Comparison of ENCODE assay signal across 6 cellular contexts in the genomic region with DNA sequence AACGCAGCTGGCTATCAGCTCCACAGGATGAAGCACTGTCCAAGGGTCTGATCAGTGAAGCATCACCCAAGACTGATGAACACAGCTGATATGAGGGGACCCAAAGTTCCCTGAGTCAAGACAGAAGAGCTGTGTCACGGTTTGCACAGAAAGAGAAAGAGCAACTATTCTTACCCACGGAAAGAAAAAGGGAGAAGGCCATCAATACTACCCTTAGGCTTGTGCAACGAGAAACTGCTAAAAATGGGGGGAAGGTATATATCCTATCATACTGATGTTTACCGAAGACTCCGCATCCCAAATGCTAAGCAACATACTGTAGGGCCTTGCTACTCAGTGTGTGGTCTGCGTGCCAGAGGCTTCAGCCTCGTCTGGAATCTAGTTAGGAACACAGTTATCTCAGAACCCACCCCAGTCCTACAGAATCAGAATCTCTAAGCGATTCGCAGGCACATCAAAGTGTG. TPM values are rescaled to one million over a fixed set of nuclear protein-coding genes. Genes with fewer than 3 reads are reported as not detected.
DNase-seq lines count a peak whose midpoint lies in the region; ATAC-seq and TF ChIP-seq lines count a peak whose summit lies in the region.

No MANE protein-coding gene starts in this region.

- no peak overlapping the region for H2BK15ac ChIP-seq in mesendoderm (replicated peaks; ENCODE audit: low read depth)

- peak overlapping the region; percentile 98 for H3K27ac Mint-ChIP-seq in activated naive CD4-positive, alpha-beta T cell treated with anti-CD3 and anti-CD28 coated beads, Interleukin-2, amount 50 U/mL, for 72 hours

- H3K9me3 Mint-ChIP-seq in activated naive CD4-positive, alpha-beta T cell treated with anti-CD3 and anti-CD28 coated beads, Interleukin-2, amount 50 U/mL, for 72 hours = no peaks in the 10 kb centered on the region

- H3K4me3 ChIP-seq in HEK293 (ENCODE audit: low read depth, low read length) (peak overlapping the region; percentile 92), mesendoderm (ENCODE audit: low read length) (peak overlapping the region; percentile 91)

- no peak overlapping the region for H3K4ac ChIP-seq in mesendoderm (ENCODE audit: low read depth, low read length)

- H4K8ac ChIP-seq in mesendoderm (ENCODE audit: low read depth, low read length) = no peak overlapping the region

- no peak for TF ChIP-seq CTCF in HEK293 (tag by site-specific recombination; IDR thresholded peaks at IDR 0.05)

- H3K4me1 ChIP-seq in HEK293 (ENCODE audit: control insufficient read depth, insufficient read depth, low read length) = peaks cover 11% of the 10 kb centered on the region
- peaks cover 3% of the 10 kb centered on the region for H3K4me1 ChIP-seq in mesendoderm (ENCODE audit: control insufficient read depth, low read depth, low read length)

- no peak overlapping the region for H2BK120ac ChIP-seq in mesendoderm (ENCODE audit: low read depth, low read length)

- peak overlapping the region; percentile 89 for H3K56ac ChIP-seq in mesendoderm (ENCODE audit: low read length)

- POLR2A ChIA-PET in HEK293 (lab: Yijun Ruan, JAX) = interaction anchor here (0.6 to 2.5 kb wide), 11 partner anchors 8 to 443 kb away, joined by 3 to 14 read pairs (median 6); partner anchors contain the start of genes ITPA and LZTS3

- peak overlapping the region; percentile 9 for H2BK5ac ChIP-seq in mesendoderm (ENCODE audit: low read length)

- H3K79me1 ChIP-seq in mesendoderm (ENCODE audit: low read length) = peaks cover 18% of the 10 kb centered on the region

- peak overlapping the region; percentile 24 for H2AK5ac ChIP-seq in mesendoderm (ENCODE audit: low read length)

- H3K36me3 Mint-ChIP-seq in activated naive CD4-positive, alpha-beta T cell treated with anti-CD3 and anti-CD28 coated beads, Interleukin-2, amount 50 U/mL, for 72 hours = peaks cover 21 to 26% of the 10 kb centered on the region in 2 donors

- no peak for DNase-seq in activated naive CD4-positive, alpha-beta T cell treated with anti-CD3 and anti-CD28 coated beads, Interleukin-2, amount 50 U/mL, for 72 hours (ENCODE audit: low spot score in 2 of 2)
- DNase-seq in mesendoderm (peak; percentile 68), NCI-H1694 treated with DMSO at 0.1 percent for 48 hours (lab: John Stamatoyannopoulos, UW) (no peak)

- peaks cover 27 to 28% of the 10 kb centered on the region in 2 experiments; a peak in 2 of 3 replicates for H3K36me3 ChIP-seq in HEK293 (ENCODE audit: control insufficient read depth in 2 of 2, insufficient read depth in 1 of 2, low read length in 2 of 2)
- no peaks in the 10 kb centered on the region for H3K36me3 ChIP-seq in mesendoderm (ENCODE audit: control insufficient read depth, insufficient read depth, low read length)

- peak overlapping the region; percentile 100 for H3K4me2 ChIP-seq in mesendoderm (ENCODE audit: low read length)

- H3K18ac ChIP-seq in mesendoderm (ENCODE audit: low read length) = no peak overlapping the region

- peak overlapping the region; percentile 91 for H4K5ac ChIP-seq in mesendoderm (ENCODE audit: low read length)

- WGBS in mesendoderm (ENCODE audit: extremely low coverage, insufficient coverage, low lambda C conversion rate) = no CpG with 5 or more reads among the region's 10 CpGs

- no peaks in the 10 kb centered on the region for H3K9me3 ChIP-seq in HEK293 (ENCODE audit: control insufficient read depth, insufficient read depth, low read depth, low read length)

- peak overlapping the region; percentile 80 for H3K23ac ChIP-seq in mesendoderm (ENCODE audit: low read length)

- H3K27ac ChIP-seq in HEK293 (ENCODE audit: extremely low read depth, low read depth, low read length) (peak overlapping the region; percentile 85), mesendoderm (ENCODE audit: low read depth, low read length) (peak overlapping the region; percentile 25)

- peak in 1 of 2 donors; percentile 12 for ATAC-seq in activated naive CD4-positive, alpha-beta T cell treated with anti-CD3 and anti-CD28 coated beads, Interleukin-2, amount 50 U/mL, for 72 hours
- no peak for ATAC-seq in HG03139 (IDR thresholded peaks at IDR 0.05; ENCODE audit: unreplicated experiment)
- no peak for ATAC-seq in HG02763 (IDR thresholded peaks at IDR 0.05; ENCODE audit: unreplicated experiment)

- peaks cover 3% of the 10 kb centered on the region for H3K27me3 ChIP-seq in mesendoderm (ENCODE audit: insufficient read depth, low read length, poor library complexity)

- CTCF ChIA-PET in HEK293 (lab: Yijun Ruan, JAX) = interaction anchor here (0.6 kb wide), 2 partner anchors 58 to 99 kb away, joined by 3 to 5 read pairs; no protein-coding TSS in a partner anchor

- H3K79me2 ChIP-seq in mesendoderm (ENCODE audit: control insufficient read depth, insufficient read depth, low read length) = peaks cover 37% of the 10 kb centered on the region

- peak overlapping the region; percentile 82 for H3K9ac ChIP-seq in mesendoderm (ENCODE audit: low read length)

TF ChIP-seq in HEK293, 187 proteins besides CTCF, POLR2A, EP300 and RAD21:
- TF ChIP-seq ZNF76 (tag by site-specific recombination; IDR thresholded peaks at IDR 0.05; ENCODE audit: borderline replicate concordance, low read depth) (peak; percentile 31; the same call in 1 of the 2 replicates), ZNF133 (tag by site-specific recombination; IDR thresholded peaks at IDR 0.05) (no peak), ZNF654 (tag by site-specific recombination; IDR thresholded peaks at IDR 0.05; ENCODE audit: low read depth) (0 out of 2 replicates have a peak, but pooled peaks have one; percentile 2)
TF ChIP-seq in HEK293: peak in this region for 2.

RNA-seq across cellular contexts. Expression of gene FASTKD5, which starts 0.7 kb away (rescaled TPM):
- total RNA-seq in activated naive CD4-positive, alpha-beta T cell treated with anti-CD3 and anti-CD28 coated beads, Interleukin-2, amount 50 U/mL, for 72 hours = 10 to 100 TPM; 18.8 to 24.2 TPM
- polyA plus RNA-seq in mesendoderm (2013, experiment 1 of 2) = 16.2 TPM
- polyA plus RNA-seq in mesendoderm (2013, experiment 2 of 2) = 16.3 TPM

RNA-seq across cellular contexts. Expression of gene UBOX5, which starts 0.7 kb away (rescaled TPM):
- 1 to 10 TPM; 5.5 to 7.1 TPM for total RNA-seq in activated naive CD4-positive, alpha-beta T cell treated with anti-CD3 and anti-CD28 coated beads, Interleukin-2, amount 50 U/mL, for 72 hours
- polyA plus RNA-seq in mesendoderm (2013, experiment 1 of 2) = 2.1 TPM
- polyA plus RNA-seq in mesendoderm (2013, experiment 2 of 2) = 2.2 TPM

RNA-seq across cellular contexts. Expression of gene LZTS3, which starts 14.3 kb away (rescaled TPM):
- 1 to 10 TPM; 2.0 to 4.2 TPM for total RNA-seq in activated naive CD4-positive, alpha-beta T cell treated with anti-CD3 and anti-CD28 coated beads, Interleukin-2, amount 50 U/mL, for 72 hours
- polyA plus RNA-seq in mesendoderm (2013, experiment 1 of 2) = 10.5 TPM
- 11.0 TPM for polyA plus RNA-seq in mesendoderm (2013, experiment 2 of 2)

RNA-seq across cellular contexts. Expression of gene DDRGK1, which starts 45.5 kb away (rescaled TPM):
- 100 to 1,000 TPM in 1 of 2 donors, 10 to 100 TPM in 1; 66.4 to 128 TPM for total RNA-seq in activated naive CD4-positive, alpha-beta T cell treated with anti-CD3 and anti-CD28 coated beads, Interleukin-2, amount 50 U/mL, for 72 hours
- polyA plus RNA-seq in mesendoderm (2013, experiment 1 of 2) = 38.1 TPM
- 37.7 TPM for polyA plus RNA-seq in mesendoderm (2013, experiment 2 of 2)

RNA-seq across cellular contexts. Expression of gene ITPA, which starts 50.3 kb away (rescaled TPM):
- 10 to 100 TPM; 29.9 to 77.4 TPM for total RNA-seq in activated naive CD4-positive, alpha-beta T cell treated with anti-CD3 and anti-CD28 coated beads, Interleukin-2, amount 50 U/mL, for 72 hours
- polyA plus RNA-seq in mesendoderm (2013, experiment 1 of 2) = 88.9 TPM
- polyA plus RNA-seq in mesendoderm (2013, experiment 2 of 2) = 89.3 TPM
